8 cellular contexts compared by ENCODE assay signal in genomic region chr2:207768168-207768890, GRCh38. TPM values are rescaled to one million over a fixed set of nuclear protein-coding genes. Genes with fewer than 3 reads are reported as not detected.
DNase-seq lines count a peak whose midpoint lies in the region; ATAC-seq and TF ChIP-seq lines count a peak whose summit lies in the region.

No MANE protein-coding gene starts in this region.

- no peaks in the 10 kb centered on the region for H3K9me3 ChIP-seq in SU-DHL-6 (ENCODE audit: insufficient read depth, low read length)

- peak overlapping the region; percentile 97 for H2AFZ ChIP-seq in SU-DHL-6 (ENCODE audit: low read depth, low read length, severe bottlenecking)

- peak overlapping the region; percentile 87 for H3K4me2 ChIP-seq in SU-DHL-6 (ENCODE audit: low read depth, low read length, poor library complexity, severe bottlenecking)

- H4K20me1 ChIP-seq in SU-DHL-6 (ENCODE audit: low read depth, low read length): no peaks in the 10 kb centered on the region

- CTCF ChIA-PET in BJ (lab: Yijun Ruan, JAX): interaction anchor here (0.8 to 2.8 kb wide), 6 partner anchors 113 to 302 kb away, joined by 3 to 13 read pairs (median 5); no protein-coding TSS in a partner anchor
- CTCF ChIA-PET in HEK293T (lab: Yijun Ruan, JAX): no interaction called here

- ATAC-seq in left colon (peak; percentile 7), HG03025 (IDR thresholded peaks at IDR 0.05; ENCODE audit: low FRiP score, unreplicated experiment) (no peak), HG02852 (IDR thresholded peaks at IDR 0.05; ENCODE audit: unreplicated experiment) (no peak)

- no peaks in the 10 kb centered on the region for H3K9me2 ChIP-seq in SU-DHL-6 (replicated peaks; ENCODE audit: insufficient read depth, low read length)

- H3K9ac ChIP-seq in SU-DHL-6 (ENCODE audit: low read length): peak overlapping the region; percentile 78

- DNase-seq in BJ (ENCODE audit: low read depth) (no peak), HEK293T (ENCODE audit: extremely low spot score) (peak; percentile 33), cardiac fibroblast (ENCODE audit: low read depth in 2 of 2) (peak; percentile 51 to 58), left colon (peak; percentile 56 to 69)
- peak; percentile 27 for DNase-seq in stimulated activated CD4-positive, alpha-beta T cell treated with anti-CD3 and anti-CD28 coated beads, Interleukin-4, amount 100 ng/mL, for 1 hour

- H3K4me3 ChIP-seq in BJ (ENCODE audit: low read depth, low read length): peak overlapping the region; percentile 65
- peak overlapping the region; percentile 76 for H3K4me3 ChIP-seq in SU-DHL-6 (ENCODE audit: insufficient read depth, low read length, poor library complexity, severe bottlenecking)
- H3K4me3 ChIP-seq in cardiac fibroblast (replicated peaks in 1 of 2; ENCODE audit: low read depth in 2 of 2, low read length in 2 of 2): peak overlapping the region; percentile 69 to 75

- POLR2A ChIA-PET in BJ (lab: Charles Lee): interaction anchor here (0.7 kb wide), 1 partner anchor 272 kb away, joined by 3 read pairs; no protein-coding TSS in a partner anchor
- POLR2A ChIA-PET in HEK293T (lab: Yijun Ruan, JAX): no interaction called here

- no peak overlapping the region for H3K27ac ChIP-seq in SU-DHL-6 (ENCODE audit: low read depth, low read length)

- no peak for TF ChIP-seq CTCF in BJ (IDR thresholded peaks at IDR 0.05; ENCODE audit: insufficient read depth, low read depth, low read length)
- no peak for TF ChIP-seq CTCF in SU-DHL-6 (IDR thresholded peaks at IDR 0.05; ENCODE audit: insufficient read depth, low read length, poor library complexity, severe bottlenecking)
- TF ChIP-seq CTCF in cardiac fibroblast (IDR thresholded peaks at IDR 0.05; ENCODE audit: low read depth, low read length): no peak

- H3K27me3 ChIP-seq in BJ (ENCODE audit: control insufficient read depth, insufficient read depth, low read length) (peaks cover 1% of the 10 kb centered on the region; the same call in 1 of the 2 replicates), SU-DHL-6 (ENCODE audit: low read length) (no peaks in the 10 kb centered on the region)

- H3F3A ChIP-seq in SU-DHL-6 (ENCODE audit: insufficient read depth): 0 out of 2 replicates have a peak, but pooled peaks cover 6% of the 10 kb centered on the region

- intact Hi-C loops in left colon (cut with DNase I, micrococcal nuclease): loop anchor here (5.0 to 10.0 kb wide), 2 partner anchors 204 to 206 kb away; no protein-coding TSS in a partner anchor

- H3K36me3 ChIP-seq in BJ (ENCODE audit: control insufficient read depth, insufficient read depth, low read length) (no peaks in the 10 kb centered on the region), SU-DHL-6 (ENCODE audit: low read length) (no peaks in the 10 kb centered on the region)

- no peaks in the 10 kb centered on the region for H3K79me2 ChIP-seq in SU-DHL-6 (ENCODE audit: insufficient read depth, low read length)

TF ChIP-seq in HEK293T, 16 proteins besides CTCF, POLR2A, EP300 and RAD21:
- TF ChIP-seq ZNF384 (IDR thresholded peaks at IDR 0.05) (no peak), NFRKB (IDR thresholded peaks at IDR 0.05) (no peak), TARDBP (IDR thresholded peaks at IDR 0.05) (no peak), SUZ12 (IDR thresholded peaks at IDR 0.05) (no peak), SP1 (IDR thresholded peaks at IDR 0.05) (no peak), L3MBTL2 (conservative IDR thresholded peaks at IDR 0.05) (no peak), CTBP1 (IDR thresholded peaks at IDR 0.05; ENCODE audit: borderline replicate concordance) (no peak), LEF1 (IDR thresholded peaks at IDR 0.05; ENCODE audit: borderline replicate concordance) (no peak)

RNA-seq across cellular contexts. Expression of gene FZD5, which starts 1.4 kb away (rescaled TPM):
- 0.29 and 0.31 TPM in 2 replicates for polyA plus RNA-seq in BJ (2011; rRNA removed)
- polyA minus RNA-seq in BJ (2011; rRNA and poly(A)+ RNA removed): 0.47 and 0.57 TPM in 2 replicates
- 100 to 1,000 TPM; 109 to 147 TPM for total RNA-seq in left colon

RNA-seq across cellular contexts. Expression of gene CCNYL1, which starts 56.9 kb away (rescaled TPM):
- polyA plus RNA-seq in BJ (2011; rRNA removed): 9.6 and 14.0 TPM in 2 replicates
- polyA minus RNA-seq in BJ (2011; rRNA and poly(A)+ RNA removed): 4.1 and 6.6 TPM in 2 replicates
- total RNA-seq in left colon: 10 to 100 TPM; 38.6 to 51.4 TPM
